Comparison of ENCODE assay signal across 23 cellular contexts in the genomic region with DNA sequence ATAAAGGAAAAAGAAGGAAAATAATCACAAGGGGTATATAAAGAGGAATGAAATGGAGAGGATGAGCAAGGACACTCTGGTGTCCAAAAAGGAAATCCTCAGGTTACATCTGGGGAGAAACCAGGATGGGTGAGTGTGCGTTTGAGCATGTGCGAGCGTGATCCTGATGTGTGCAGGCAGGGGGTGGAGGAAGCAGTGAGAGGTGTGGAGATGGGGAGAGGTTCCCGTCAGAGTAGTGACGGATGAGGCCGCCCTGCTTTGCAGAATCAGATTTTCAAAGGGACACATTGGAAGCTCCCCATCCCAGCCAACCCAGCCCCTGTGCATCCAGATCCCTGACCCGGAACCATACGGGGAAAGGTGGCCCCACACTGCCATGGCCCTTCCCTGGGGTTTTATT. TPM values are rescaled to one million over a fixed set of nuclear protein-coding genes. Genes with fewer than 3 reads are reported as not detected.
A peak's percentile ranks its signal among the peaks of the same experiment; 100 is the strongest.
DNase-seq lines count a peak whose midpoint lies in the region; ATAC-seq and TF ChIP-seq lines count a peak whose summit lies in the region.
"Had no signal": no experiment of that assay in that cellular context is flagged by ENCODE, and none has a peak within 500 bp of the region (broad histone marks: within the 10 kb centered on the region; RNA-seq: fewer than 3 reads in every experiment).

No MANE protein-coding gene starts in this region.

- H3K79me1 ChIP-seq in neuronal stem cell (ENCODE audit: low read depth, low read length) = no peaks in the 10 kb centered on the region

- H3K14ac ChIP-seq in neuronal stem cell (ENCODE audit: low read length) = no peak overlapping the region

- no peaks in the 10 kb centered on the region for H3K27me3 ChIP-seq in heart left ventricle
- no peaks in the 10 kb centered on the region for H3K27me3 ChIP-seq in gastroesophageal sphincter
- no peaks in the 10 kb centered on the region for H3K27me3 ChIP-seq in neuronal stem cell (ENCODE audit: control insufficient read depth in 3 of 3, insufficient read depth in 3 of 3, low read depth in 1 of 3, low read length in 3 of 3)
- H3K27me3 ChIP-seq in thoracic aorta (replicated peaks; ENCODE audit: insufficient read depth) = no peaks in the 10 kb centered on the region
- H3K27me3 ChIP-seq: BLaER1 treated with 17β-estradiol and CSF1 and Interleukin-3, amounts not matched to agents 10 nM and 100 nM had no signal

- no peaks in the 10 kb centered on the region for H3K9me3 ChIP-seq in heart left ventricle
- H3K9me3 ChIP-seq in gastroesophageal sphincter = no peaks in the 10 kb centered on the region
- no peaks in the 10 kb centered on the region for H3K9me3 ChIP-seq in neuronal stem cell (replicated peaks in 1 of 2; ENCODE audit: control insufficient read depth in 2 of 2, insufficient read depth in 1 of 2, low read depth in 1 of 2, low read length in 2 of 2)
- no peaks in the 10 kb centered on the region for H3K9me3 ChIP-seq in thoracic aorta
- H3K9me3 ChIP-seq: BLaER1 treated with 17β-estradiol and CSF1 and Interleukin-3, amounts not matched to agents 10 nM and 100 nM had no signal

- no peak overlapping the region for H3K4me2 ChIP-seq in neuronal stem cell (ENCODE audit: insufficient read depth, low read length, poor library complexity, severe bottlenecking)
- H3K4me2 ChIP-seq: BLaER1 treated with 17β-estradiol and CSF1 and Interleukin-3, amounts not matched to agents 10 nM and 100 nM had no signal

- peak overlapping the region; percentile 9 for H3K18ac ChIP-seq in neuronal stem cell (ENCODE audit: low read length)

- no peak for TF ChIP-seq EP300 in gastroesophageal sphincter (IDR thresholded peaks at IDR 0.05)

- no peaks in the 10 kb centered on the region for H3K9me3 Mint-ChIP-seq in CD14-positive monocyte
- H3K9me3 Mint-ChIP-seq: CD8-positive, alpha-beta T cell had no signal

- no peak overlapping the region for H2AFZ ChIP-seq in neuronal stem cell (ENCODE audit: low read length)

- H2BK12ac ChIP-seq in neuronal stem cell (ENCODE audit: low read length) = no peak overlapping the region

- peak overlapping the region in 1 of 7 donors; percentile 3 for H3K27ac Mint-ChIP-seq in CD14-positive monocyte
- H3K27ac Mint-ChIP-seq: CD8-positive, alpha-beta T cell had no signal

- no peak overlapping the region for H2BK15ac ChIP-seq in neuronal stem cell (ENCODE audit: low read length)

- no peak overlapping the region for H4K91ac ChIP-seq in neuronal stem cell (ENCODE audit: low read depth, low read length, poor library complexity)

- H3K27me3 Mint-ChIP-seq in CD14-positive monocyte (ENCODE audit: low read depth in 3 of 3) = peaks cover 0 to 2% (median 2%) of the 10 kb centered on the region in 3 donors

- no peak overlapping the region for H3K4me3 ChIP-seq in heart left ventricle
- H3K4me3 ChIP-seq in gastroesophageal sphincter = no peak overlapping the region
- no peak overlapping the region for H3K4me3 ChIP-seq in neuronal stem cell (ENCODE audit: low read length in 2 of 2)
- no peak overlapping the region for H3K4me3 ChIP-seq in thoracic aorta
- H3K4me3 ChIP-seq: BLaER1 treated with 17β-estradiol and CSF1 and Interleukin-3, amounts not matched to agents 10 nM and 100 nM had no signal

- no peak overlapping the region for H2BK5ac ChIP-seq in neuronal stem cell (ENCODE audit: low read length)

- no peak for TF ChIP-seq POLR2A in heart left ventricle (IDR thresholded peaks at IDR 0.05)
- TF ChIP-seq POLR2A in gastroesophageal sphincter (IDR thresholded peaks at IDR 0.05) = no peak

- peaks cover 8 to 72% (median 37%) of the 10 kb centered on the region in 12 donors for H3K4me1 ChIP-seq in heart left ventricle
- peaks cover 10 to 94% (median 29%) of the 10 kb centered on the region in 3 donors for H3K4me1 ChIP-seq in gastroesophageal sphincter
- peaks cover 5 to 8% of the 10 kb centered on the region in 2 donors for H3K4me1 ChIP-seq in neuronal stem cell (ENCODE audit: control insufficient read depth in 2 of 2, insufficient read depth in 1 of 2, low read depth in 1 of 2, low read length in 2 of 2)
- peaks cover 33 to 75% of the 10 kb centered on the region in 2 donors for H3K4me1 ChIP-seq in thoracic aorta (ENCODE audit: control insufficient read depth in 1 of 2, low read depth in 2 of 2)

- H3K36me3 ChIP-seq in heart left ventricle (peaks cover 0 to 94% (median 54%) of the 10 kb centered on the region in 9 donors), gastroesophageal sphincter (peaks cover 3 to 92% of the 10 kb centered on the region in 2 donors), neuronal stem cell (replicated peaks in 1 of 2; ENCODE audit: control insufficient read depth in 2 of 2, insufficient read depth in 2 of 2, low read length in 2 of 2) (no peaks in the 10 kb centered on the region), thoracic aorta (peaks cover 84% of the 10 kb centered on the region)

- no peak overlapping the region for H2BK120ac ChIP-seq in neuronal stem cell (ENCODE audit: low read depth, low read length)

- H3K9ac ChIP-seq in neuronal stem cell (ENCODE audit: low read depth, low read length, poor library complexity) = no peak overlapping the region
- H3K9ac ChIP-seq: BLaER1 treated with 17β-estradiol and CSF1 and Interleukin-3, amounts not matched to agents 10 nM and 100 nM had no signal

- WGBS in heart left ventricle, 4 donors = 70 to 79% (median 76%) methylated on average over 6 to 8 of the region's 8 CpGs
- 65 to 68% methylated on average over 5 to 6 of the region's 8 CpGs for WGBS in gastroesophageal sphincter (ENCODE audit: low coverage in 1 of 2), 2 donors
- WGBS in neuronal stem cell (ENCODE audit: extremely low coverage in 2 of 2, insufficient read length in 2 of 2, insufficient replicate concordance in 1 of 2), 2 donors = no CpG with 5 or more reads among the region's 8 CpGs

- H3K4me1 Mint-ChIP-seq in CD14-positive monocyte = no peaks in the 10 kb centered on the region

- no peak overlapping the region for H4K8ac ChIP-seq in neuronal stem cell (ENCODE audit: low read depth, low read length)

- intact Hi-C loops in heart left ventricle (cut with DNase I) = loop anchor here in 3 of 10 donors (5.0 to 10.0 kb wide), 3 partner anchors 45 to 73 kb away; a partner anchor contains a TSS
- intact Hi-C loops in Right ventricle myocardium inferior (cut with DNase I) = no loop called here
- intact Hi-C loops in CD14-positive monocyte (cut with micrococcal nuclease) = no loop called here

- H3K4ac ChIP-seq in neuronal stem cell (ENCODE audit: low read length) = no peak overlapping the region

- no peak overlapping the region for H3K23ac ChIP-seq in neuronal stem cell (ENCODE audit: low read depth, low read length, poor library complexity)

- no peaks in the 10 kb centered on the region for H3K36me3 Mint-ChIP-seq in CD14-positive monocyte
- H3K36me3 Mint-ChIP-seq: CD8-positive, alpha-beta T cell had no signal

- H3K27ac ChIP-seq in heart left ventricle = peak overlapping the region in 8 of 12 donors; percentile 21 to 94 (median 90)
- H3K27ac ChIP-seq in gastroesophageal sphincter = peak overlapping the region in 3 of 4 donors; percentile 55 to 90 (median 83)
- no peak overlapping the region for H3K27ac ChIP-seq in neuronal stem cell (replicated peaks; ENCODE audit: low read length)
- peak overlapping the region; percentile 97 for H3K27ac ChIP-seq in thoracic aorta
- no peak overlapping the region for H3K27ac ChIP-seq in substantia nigra (ENCODE audit: low read depth, low read length, poor library complexity, severe bottlenecking)
- H3K27ac ChIP-seq: BLaER1 treated with 17β-estradiol and CSF1 and Interleukin-3, amounts not matched to agents 10 nM and 100 nM had no signal

- H2AK5ac ChIP-seq in neuronal stem cell (ENCODE audit: low read depth, low read length) = no peak overlapping the region

- no peak for TF ChIP-seq CTCF in heart left ventricle (IDR thresholded peaks at IDR 0.05)
- no peak for TF ChIP-seq CTCF in gastroesophageal sphincter (IDR thresholded peaks at IDR 0.05)
- no peak for TF ChIP-seq CTCF in thoracic aorta (IDR thresholded peaks at IDR 0.05)
- no peak for TF ChIP-seq CTCF in CD14-positive monocyte (IDR thresholded peaks at IDR 0.05)

- no peak for ATAC-seq in heart left ventricle
- ATAC-seq in Right ventricle myocardium inferior = no peak
- no peak for ATAC-seq in gastroesophageal sphincter
- ATAC-seq in thoracic aorta (ENCODE audit: insufficient number of reproducible peaks, low FRiP score, low read depth) = no peak
- ATAC-seq in SK-N-SH treated with all-trans-retinoic acid at 6 μM for 48 hours = no peak
- ATAC-seq: CD8-positive, alpha-beta T cell had no signal

- H3K4me3 Mint-ChIP-seq in CD14-positive monocyte = no peak overlapping the region
- H3K4me3 Mint-ChIP-seq: CD8-positive, alpha-beta T cell had no signal

- no peak for DNase-seq in heart left ventricle
- no peak for DNase-seq in Right ventricle myocardium inferior (ENCODE audit: missing footprints)
- no peak for DNase-seq in neuronal stem cell (ENCODE audit: low spot score)
- no peak for DNase-seq in thoracic aorta (ENCODE audit: low spot score)
- no peak for DNase-seq in substantia nigra (lab: John Stamatoyannopoulos, UW)
- DNase-seq in CD14-positive monocyte (ENCODE audit: low spot score) = no peak
- DNase-seq: 8988T; Calu3; CD8-positive, alpha-beta T cell; DMS153; GDM1; Karpas-422; MV-4-11; NCI-H1105 treated with DMSO at 0.1 percent for 48 hours; NCI-H2081; NCI-H2171; NCI-H345; NCI-H524; NCI-H82; SHP77 had no signal

TF ChIP-seq in SK-N-SH treated with all-trans-retinoic acid at 6 μM for 48 hours, 23 proteins besides CTCF, POLR2A, EP300 and RAD21:
- TF ChIP-seq BACH2 (CRISPR knock-in tag; IDR thresholded peaks at IDR 0.05; ENCODE audit: borderline replicate concordance) = no peak
TF ChIP-seq in SK-N-SH treated with all-trans-retinoic acid at 6 μM for 48 hours: peak in this region for 0.

RNA-seq across cellular contexts. Expression of a gene that starts 46.6 kb away (rescaled TPM):
- 100 to 1,000 TPM; 225 to 434 (median 349) TPM for total RNA-seq in heart left ventricle
- 100 to 1,000 TPM; 253 to 308 TPM for polyA plus RNA-seq in heart left ventricle
- 273 TPM for total RNA-seq in Right ventricle myocardium inferior
- 10 to 100 TPM; 25.4 to 74.1 (median 68.5) TPM for total RNA-seq in gastroesophageal sphincter
- polyA plus RNA-seq in neuronal stem cell (2013, experiment 1 of 2) = 24.2 TPM
- polyA plus RNA-seq in neuronal stem cell (2013, experiment 2 of 2) = 22.2 TPM
- 100 to 1,000 TPM; 109 to 140 TPM for total RNA-seq in thoracic aorta
- 1 to 10 TPM; 4.8 to 5.2 TPM for polyA plus RNA-seq in CD14-positive monocyte

Comparison
In these comparisons a context has a peak if more than half of its experiments do, and no peak if none do; other contexts are left out.
1. H3K27ac ChIP-seq: peak in heart left ventricle (8 of 12), gastroesophageal sphincter (3 of 4) and thoracic aorta (2 of 2); none in neuronal stem cell (single experiment) and substantia nigra (single experiment).